ENCODE assay signal across 1 cellular context in genomic region chr11:107565219-107565937, GRCh38.
TF ChIP-seq lines count a peak whose summit lies in the region.

Gene ALKBH8 (minus strand): TSS chr11:107565735. CDS start chr11:107560893, 4,842 bp downstream.

TF ChIP-seq in HepG2, 621 proteins besides CTCF, POLR2A, EP300 and RAD21 (continued from another document and continues in another):
- peak; percentile 89; the same call in 1 of the 2 replicates for TF ChIP-seq THAP9 (CRISPR knock-in tag; IDR thresholded peaks at IDR 0.05; ENCODE audit: borderline replicate concordance)
- no peak for TF ChIP-seq HMGA1 (CRISPR knock-in tag; conservative IDR thresholded peaks at IDR 0.05)
- 0 out of 2 replicates have a peak, but pooled peaks have one; percentile 20 for TF ChIP-seq MIXL1 (CRISPR knock-in tag; IDR thresholded peaks at IDR 0.05)
- TF ChIP-seq CBX1 (IDR thresholded peaks at IDR 0.05; ENCODE audit: low read depth), result peak; percentile 53
- TF ChIP-seq ZNF570 (CRISPR knock-in tag; IDR thresholded peaks at IDR 0.05; ENCODE audit: borderline replicate concordance), result no peak
- 0 out of 2 replicates have a peak, but pooled peaks have one; percentile 16 for TF ChIP-seq SRF (IDR thresholded peaks at IDR 0.05; ENCODE audit: low read depth, low read length)
- no peak for TF ChIP-seq FOSL1 (CRISPR knock-in tag; IDR thresholded peaks at IDR 0.05; ENCODE audit: borderline replicate concordance)
- 0 out of 2 replicates have a peak, but pooled peaks have one; percentile 46 for TF ChIP-seq MTA1 (CRISPR knock-in tag; IDR thresholded peaks at IDR 0.05; ENCODE audit: borderline replicate concordance)
- TF ChIP-seq ZNF30 (CRISPR knock-in tag; IDR thresholded peaks at IDR 0.05), result no peak
- TF ChIP-seq MAZ (IDR thresholded peaks at IDR 0.05; ENCODE audit: borderline replicate concordance, low read depth, low read length), result no peak
- TF ChIP-seq MAZ (CRISPR knock-in tag; IDR thresholded peaks at IDR 0.05; ENCODE audit: low read depth), result 0 out of 2 replicates have a peak, but pooled peaks have one; percentile 37
- peak; percentile 92 for TF ChIP-seq HCFC1 (IDR thresholded peaks at IDR 0.05; ENCODE audit: low read depth, low read length)
- TF ChIP-seq NFYB (CRISPR knock-in tag; IDR thresholded peaks at IDR 0.05), result 0 out of 2 replicates have a peak, but pooled peaks have one; percentile 18
- peak; percentile 71 for TF ChIP-seq MNT (IDR thresholded peaks at IDR 0.05)
- peak; percentile 41; the same call in 1 of the 2 replicates for TF ChIP-seq FOXO1 (CRISPR knock-in tag; IDR thresholded peaks at IDR 0.05)
- TF ChIP-seq LCORL (IDR thresholded peaks at IDR 0.05), result no peak
- no peak; the same call in 1 of the 2 replicates for TF ChIP-seq LCORL (CRISPR knock-in tag; IDR thresholded peaks at IDR 0.05)
- TF ChIP-seq MTF2 (CRISPR knock-in tag; IDR thresholded peaks at IDR 0.05; ENCODE audit: borderline replicate concordance), result no peak; the same call in 1 of the 2 replicates
- peak; percentile 44; the same call in 1 of the 2 replicates for TF ChIP-seq DRAP1 (CRISPR knock-in tag; IDR thresholded peaks at IDR 0.05)
- TF ChIP-seq ZNF501 (CRISPR knock-in tag; IDR thresholded peaks at IDR 0.05), result peak; percentile 88
- peak; percentile 51; the same call in 1 of the 2 replicates for TF ChIP-seq CBX5 (CRISPR knock-in tag; IDR thresholded peaks at IDR 0.05; ENCODE audit: borderline replicate concordance)
- TF ChIP-seq FOXK2 (IDR thresholded peaks at IDR 0.05), result 0 out of 2 replicates have a peak, but pooled peaks have one; percentile 34
- TF ChIP-seq AHR (CRISPR knock-in tag; IDR thresholded peaks at IDR 0.05), result 0 out of 2 replicates have a peak, but pooled peaks have one; percentile 60
- TF ChIP-seq NFKB2 (CRISPR knock-in tag; IDR thresholded peaks at IDR 0.05; ENCODE audit: borderline replicate concordance), result peak; percentile 57; the same call in 1 of the 2 replicates
- no peak for TF ChIP-seq ZBTB33 (CRISPR knock-in tag; IDR thresholded peaks at IDR 0.05)
- no peak for TF ChIP-seq ZMAT5 (CRISPR knock-in tag; IDR thresholded peaks at IDR 0.05; ENCODE audit: borderline replicate concordance, low read depth)
- 0 out of 2 replicates have a peak, but pooled peaks have one; percentile 71 for TF ChIP-seq EED (CRISPR knock-in tag; IDR thresholded peaks at IDR 0.05)
- TF ChIP-seq RARG (CRISPR knock-in tag; IDR thresholded peaks at IDR 0.05; ENCODE audit: low read depth), result no peak
- no peak; the same call in 1 of the 2 replicates for TF ChIP-seq THRA (CRISPR knock-in tag; IDR thresholded peaks at IDR 0.05; ENCODE audit: borderline replicate concordance)
- peak; percentile 79; the same call in 1 of the 2 replicates for TF ChIP-seq KMT2A (CRISPR knock-in tag; IDR thresholded peaks at IDR 0.05)
- no peak for TF ChIP-seq CC2D1A (CRISPR knock-in tag; IDR thresholded peaks at IDR 0.05)
- TF ChIP-seq DMTF1 (CRISPR knock-in tag; IDR thresholded peaks at IDR 0.05), result no peak
- TF ChIP-seq ZNF746 (CRISPR knock-in tag; IDR thresholded peaks at IDR 0.05), result no peak
- peak; percentile 94 for TF ChIP-seq MXD4 (CRISPR knock-in tag; IDR thresholded peaks at IDR 0.05)
- TF ChIP-seq SUZ12 (IDR thresholded peaks at IDR 0.05; ENCODE audit: low read depth, low read length), result peak; percentile 79
- TF ChIP-seq YY1 (IDR thresholded peaks at IDR 0.05; ENCODE audit: insufficient read depth, insufficient replicate concordance, low read depth, low read length), result peak; percentile 99
- TF ChIP-seq CHD2 (IDR thresholded peaks at IDR 0.05; ENCODE audit: low read depth, low read length), result no peak
- no peak for TF ChIP-seq PRDM4 (CRISPR knock-in tag; IDR thresholded peaks at IDR 0.05; ENCODE audit: borderline replicate concordance)
- TF ChIP-seq ZNF44 (CRISPR knock-in tag; IDR thresholded peaks at IDR 0.05), result peak; percentile 68; the same call in 1 of the 2 replicates
- peak; percentile 77; the same call in 1 of the 2 replicates for TF ChIP-seq ZGPAT (CRISPR knock-in tag; IDR thresholded peaks at IDR 0.05)
